ENCODE assay signal across 8 cellular contexts in the genomic region with DNA sequence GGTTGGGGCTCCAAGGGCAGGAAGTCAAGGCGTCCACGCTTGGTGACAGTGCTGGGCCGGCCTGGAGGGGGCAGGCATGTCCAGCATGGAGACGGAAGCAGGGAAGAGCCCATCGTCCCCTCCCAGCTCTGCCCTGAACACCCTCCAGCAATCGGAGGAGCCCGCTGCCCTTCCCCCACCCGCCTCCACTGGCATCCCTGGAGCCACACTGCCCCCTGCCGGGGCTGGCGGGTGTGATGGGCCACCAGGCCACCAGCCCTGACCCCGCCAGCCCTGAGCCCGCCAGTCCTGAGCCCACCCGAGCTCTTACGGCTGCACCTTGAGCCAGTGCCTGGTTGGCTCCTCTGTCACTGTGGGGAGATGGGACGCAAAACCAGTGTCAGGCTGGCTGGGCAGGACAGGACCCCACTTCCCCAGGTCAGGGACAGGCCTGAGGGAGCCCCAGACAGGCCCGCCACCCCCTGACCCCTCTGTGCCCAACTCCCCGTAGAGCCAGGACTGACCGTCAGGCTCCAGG. TPM values are rescaled to one million over a fixed set of nuclear protein-coding genes. Genes with fewer than 3 reads are reported as not detected.
DNase-seq lines count a peak whose midpoint lies in the region; ATAC-seq, FAIRE-seq and TF ChIP-seq lines count a peak whose summit lies in the region.

No MANE protein-coding gene starts in this region.

- no peaks in the 10 kb centered on the region for H3K36me3 Mint-ChIP-seq in HFFc6 (ENCODE audit: low read depth)

- H3K4me3 ChIP-seq in BLaER1 treated with 17β-estradiol and CSF1 and Interleukin-3, amounts not matched to agents 10 nM and 100 nM = no peak overlapping the region
- no peak overlapping the region for H3K4me3 ChIP-seq in endothelial cell of umbilical vein (replicated peaks in 1 of 3; ENCODE audit: insufficient read depth in 1 of 3, low read depth in 1 of 3, low read length in 3 of 3)

- CTCF ChIA-PET in endothelial cell of umbilical vein (lab: Charles Lee) = interaction anchor here (0.8 to 2.9 kb wide), 13 partner anchors 9 to 430 kb away, joined by 3 to 23 read pairs (median 5); partner anchors contain the start of genes ACSF3 and PIEZO1

- intact Hi-C loops in endothelial cell of umbilical vein (cut with micrococcal nuclease) = loop anchor here (1.0 to 5.0 kb wide), 4 partner anchors 225 to 424 kb away; no protein-coding TSS in a partner anchor

- peaks cover 0 to 17% (median 0%) of the 10 kb centered on the region in 11 experiments; a peak in 9 of 22 replicates for H3K27me3 ChIP-seq in BLaER1 treated with 17β-estradiol and CSF1 and Interleukin-3, amounts not matched to agents 10 nM and 100 nM
- H3K27me3 ChIP-seq in endothelial cell of umbilical vein (ENCODE audit: control insufficient read depth in 2 of 2, insufficient read depth in 2 of 2, low read length in 2 of 2) = no peaks in the 10 kb centered on the region

- no peak overlapping the region for H3K27ac Mint-ChIP-seq in HFFc6

- H3K4me3 Mint-ChIP-seq in HFFc6 = no peak overlapping the region

- H3K27me3 Mint-ChIP-seq in HFFc6 (ENCODE audit: insufficient read depth) = peaks cover 3% of the 10 kb centered on the region

- H3K9ac ChIP-seq in BLaER1 treated with 17β-estradiol and CSF1 and Interleukin-3, amounts not matched to agents 10 nM and 100 nM = peak overlapping the region in 9 of 11 experiments; percentile 24 to 55 (median 41); a peak in 11 of 22 replicates
- H3K9ac ChIP-seq in endothelial cell of umbilical vein (replicated peaks; ENCODE audit: extremely low read depth, insufficient read depth, low read length) = no peak overlapping the region

- FAIRE-seq in endothelial cell of umbilical vein (lab: Jason Lieb, UNC) = peak; percentile 67

- dilution Hi-C loops in endothelial cell of umbilical vein (cut with MboI; ENCODE audit: extremely low pct_ligation_motif_present, low sequenced_read_pairs) = no loop called here

- no peaks in the 10 kb centered on the region for H3K9me1 ChIP-seq in endothelial cell of umbilical vein (replicated peaks; ENCODE audit: control insufficient read depth, extremely low read depth, insufficient read depth, low read length)

- peak; percentile 68 for DNase-seq in HFFc6
- peak; percentile 76 for DNase-seq in NOMO-1 treated with DMSO at 0.1 percent for 48 hours (lab: John Stamatoyannopoulos, UW; ENCODE audit: unreplicated experiment)
- DNase-seq in activated CD8-positive, alpha-beta memory T cell treated with anti-CD3 and anti-CD28 coated beads for 48 hours (ENCODE audit: low read depth in 2 of 3, low spot score in 2 of 3) = peak; percentile 67 to 96 (median 88)
- peak; percentile 51 for DNase-seq in endothelial cell of umbilical vein (ENCODE audit: low read depth, low spot score)
- DNase-seq in middle frontal gyrus (ENCODE audit: extremely low spot score, low spot score) = peak; percentile 7
- DNase-seq in stimulated activated CD8-positive, alpha-beta memory T cell treated with anti-CD3 and anti-CD28 coated beads, Interleukin-4, amount 100 ng/mL, for 24 hours (ENCODE audit: low read depth) = peak; percentile 80

- H3K4me1 ChIP-seq in BLaER1 treated with 17β-estradiol and CSF1 and Interleukin-3, amounts not matched to agents 10 nM and 100 nM = peaks cover 30 to 78% (median 76%) of the 10 kb centered on the region in 10 experiments
- peaks cover 3% of the 10 kb centered on the region for H3K4me1 ChIP-seq in endothelial cell of umbilical vein (ENCODE audit: control insufficient read depth, extremely low read depth, insufficient read depth, low read length)

- no peak overlapping the region for H2AFZ ChIP-seq in endothelial cell of umbilical vein (ENCODE audit: low read depth, low read length)

- peaks cover 14% of the 10 kb centered on the region for H3K4me1 Mint-ChIP-seq in HFFc6 (ENCODE audit: low read depth)

- H3K9me3 Mint-ChIP-seq in HFFc6 = no peaks in the 10 kb centered on the region

- H3K79me2 ChIP-seq in endothelial cell of umbilical vein (ENCODE audit: control insufficient read depth, insufficient read depth, low read length) = no peaks in the 10 kb centered on the region

- peak; percentile 91 for TF ChIP-seq CTCF in HFFc6 (IDR thresholded peaks at IDR 0.05)
- TF ChIP-seq CTCF in endothelial cell of umbilical vein (IDR thresholded peaks at IDR 0.05; ENCODE audit: extremely low read depth in 1 of 2, insufficient read depth in 1 of 2, low read depth in 1 of 2, low read length in 2 of 2) = peak; percentile 80 to 96

- H3K36me3 ChIP-seq in BLaER1 treated with 17β-estradiol and CSF1 and Interleukin-3, amounts not matched to agents 10 nM and 100 nM = no peaks in the 10 kb centered on the region
- H3K36me3 ChIP-seq in endothelial cell of umbilical vein (ENCODE audit: control insufficient read depth in 2 of 2, extremely low read depth in 1 of 2, insufficient read depth in 2 of 2, low read length in 2 of 2) = no peaks in the 10 kb centered on the region

- POLR2A ChIA-PET in endothelial cell of umbilical vein (lab: Charles Lee) = no interaction called here

- peak overlapping the region; percentile 74 to 94 (median 83) for H3K4me2 ChIP-seq in BLaER1 treated with 17β-estradiol and CSF1 and Interleukin-3, amounts not matched to agents 10 nM and 100 nM
- H3K4me2 ChIP-seq in endothelial cell of umbilical vein (ENCODE audit: insufficient read depth, low read length) = no peak overlapping the region

- H3K9me3 ChIP-seq in BLaER1 treated with 17β-estradiol and CSF1 and Interleukin-3, amounts not matched to agents 10 nM and 100 nM (replicated peaks in 1 of 11) = no peaks in the 10 kb centered on the region
- H3K9me3 ChIP-seq in endothelial cell of umbilical vein (replicated peaks; ENCODE audit: control insufficient read depth, insufficient read depth, low read length) = no peaks in the 10 kb centered on the region

- no peak for TF ChIP-seq POLR2A in endothelial cell of umbilical vein (IDR thresholded peaks at IDR 0.05; ENCODE audit: low read depth, low read length)

- no TSS peak for BruUV-seq in endothelial cell of umbilical vein (replicated peaks; lab: Mats Ljungman, UMichigan)

- peaks cover 0 to 27% (median 10%) of the 10 kb centered on the region in 11 experiments; a peak in 10 of 22 replicates for H4K20me1 ChIP-seq in BLaER1 treated with 17β-estradiol and CSF1 and Interleukin-3, amounts not matched to agents 10 nM and 100 nM
- H4K20me1 ChIP-seq in endothelial cell of umbilical vein (replicated peaks; ENCODE audit: control insufficient read depth, extremely low read depth, insufficient read depth, low read length) = no peaks in the 10 kb centered on the region

- ATAC-seq in GM19351 (IDR thresholded peaks at IDR 0.05; ENCODE audit: unreplicated experiment) = no peak

- H3K27ac ChIP-seq in BLaER1 treated with 17β-estradiol and CSF1 and Interleukin-3, amounts not matched to agents 10 nM and 100 nM = peak overlapping the region in 9 of 11 experiments; percentile 22 to 64 (median 47); a peak in 14 of 22 replicates
- H3K27ac ChIP-seq in endothelial cell of umbilical vein (ENCODE audit: insufficient read depth, low read depth, low read length) = no peak overlapping the region

TF ChIP-seq in endothelial cell of umbilical vein, 7 proteins besides CTCF, POLR2A, EP300 and RAD21:
- TF ChIP-seq POLR2AphosphoS5 (IDR thresholded peaks at IDR 0.05; ENCODE audit: insufficient read depth, low read depth, low read length) (peak; percentile 43), MYC (IDR thresholded peaks at IDR 0.05; ENCODE audit: low read depth, low read length) (no peak), GATA2 (IDR thresholded peaks at IDR 0.05; ENCODE audit: insufficient read depth, insufficient read length, low read depth, low read length) (no peak)
- TF ChIP-seq, protein P1, sequence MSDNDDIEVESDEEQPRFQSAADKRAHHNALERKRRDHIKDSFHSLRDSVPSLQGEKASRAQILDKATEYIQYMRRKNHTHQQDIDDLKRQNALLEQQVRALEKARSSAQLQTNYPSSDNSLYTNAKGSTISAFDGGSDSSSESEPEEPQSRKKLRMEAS (IDR thresholded peaks at IDR 0.05; ENCODE audit: insufficient read depth, insufficient read length) = no peak

RNA-seq across cellular contexts. Expression of gene CDH15, which starts 4.1 kb away (rescaled TPM):
- total RNA-seq in HFFc6 (2021; fragmentation: NEBNext Ultra II Directional; extraction: Animal tissue kit (Norgen Biotek cat#: 25700)) = under 1 TPM in 2 of 6 experiments, not detected in 4; 0.05 to 0.07 TPM
- total RNA-seq in endothelial cell of umbilical vein = not detected in 2 replicates
- 0.44 and 0.54 TPM in 2 replicates for polyA plus RNA-seq in endothelial cell of umbilical vein
- 0.05 and 0.27 TPM in 2 replicates for polyA plus RNA-seq in endothelial cell of umbilical vein (2011; cell fraction: cytosol; rRNA removed)
- polyA plus RNA-seq in endothelial cell of umbilical vein (2011; cell fraction: nucleus; rRNA removed) = 0.11 and 0.14 TPM in 2 replicates
- 0.13 and 0.65 TPM in 2 replicates for polyA plus RNA-seq in endothelial cell of umbilical vein (2012)
- 0.24 TPM in 1 of 2 replicates, not detected in the other for polyA minus RNA-seq in endothelial cell of umbilical vein
- polyA minus RNA-seq in endothelial cell of umbilical vein (2011; cell fraction: cytosol; rRNA and poly(A)+ RNA removed) = not detected
- polyA minus RNA-seq in endothelial cell of umbilical vein (2011; cell fraction: nucleus; rRNA and poly(A)+ RNA removed) = not detected in 2 replicates

RNA-seq across cellular contexts. Expression of gene SLC22A31, which starts 32.9 kb away (rescaled TPM):
- total RNA-seq in HFFc6 (2021; fragmentation: NEBNext Ultra II Directional; extraction: Animal tissue kit (Norgen Biotek cat#: 25700)) = not detected
- not detected in 2 replicates for total RNA-seq in endothelial cell of umbilical vein
- polyA plus RNA-seq in endothelial cell of umbilical vein = 0.75 and 1.0 TPM in 2 replicates
- polyA plus RNA-seq in endothelial cell of umbilical vein (2011; cell fraction: cytosol; rRNA removed) = 0.23 and 0.47 TPM in 2 replicates
- 7.2 and 7.3 TPM in 2 replicates for polyA plus RNA-seq in endothelial cell of umbilical vein (2011; cell fraction: nucleus; rRNA removed)
- polyA plus RNA-seq in endothelial cell of umbilical vein (2012) = 0.37 and 1.1 TPM in 2 replicates
- polyA minus RNA-seq in endothelial cell of umbilical vein = 0.19 and 0.38 TPM in 2 replicates
- polyA minus RNA-seq in endothelial cell of umbilical vein (2011; cell fraction: cytosol; rRNA and poly(A)+ RNA removed) = not detected
- 0.72 and 0.96 TPM in 2 replicates for polyA minus RNA-seq in endothelial cell of umbilical vein (2011; cell fraction: nucleus; rRNA and poly(A)+ RNA removed)

RNA-seq across cellular contexts. Expression of gene ZNF778, which starts 50.0 kb away (rescaled TPM):
- total RNA-seq in HFFc6 (2021; fragmentation: NEBNext Ultra II Directional; extraction: Animal tissue kit (Norgen Biotek cat#: 25700)) = 1 to 10 TPM; 6.8 to 8.1 (median 7.5) TPM
- total RNA-seq in endothelial cell of umbilical vein = 7.1 and 10.9 TPM in 2 replicates
- polyA plus RNA-seq in endothelial cell of umbilical vein = 3.8 and 4.8 TPM in 2 replicates
- 3.6 and 3.7 TPM in 2 replicates for polyA plus RNA-seq in endothelial cell of umbilical vein (2011; cell fraction: cytosol; rRNA removed)
- 10.3 and 15.6 TPM in 2 replicates for polyA plus RNA-seq in endothelial cell of umbilical vein (2011; cell fraction: nucleus; rRNA removed)
- polyA plus RNA-seq in endothelial cell of umbilical vein (2012) = 5.0 and 9.2 TPM in 2 replicates
- polyA minus RNA-seq in endothelial cell of umbilical vein = 9.7 and 19.6 TPM in 2 replicates
- 16.4 TPM for polyA minus RNA-seq in endothelial cell of umbilical vein (2011; cell fraction: cytosol; rRNA and poly(A)+ RNA removed)
- polyA minus RNA-seq in endothelial cell of umbilical vein (2011; cell fraction: nucleus; rRNA and poly(A)+ RNA removed) = 4.4 and 8.0 TPM in 2 replicates

Comparison
In these comparisons a context has a peak if more than half of its experiments do, and no peak if none do; other contexts are left out.
1. DNase-seq: peak in every context shown above with its lines; median percentile 88 in activated CD8-positive, alpha-beta memory T cell treated with anti-CD3 and anti-CD28 coated beads for 48 hours; 80 in stimulated activated CD8-positive, alpha-beta memory T cell treated with anti-CD3 and anti-CD28 coated beads, Interleukin-4, amount 100 ng/mL, for 24 hours; 76 in NOMO-1 treated with DMSO at 0.1 percent for 48 hours; 68 in HFFc6; 51 in endothelial cell of umbilical vein; 7 in middle frontal gyrus.